Comparison of ENCODE assay signal across 1 cellular context in genomic region chr1:30982431-30982830, GRCh38.
TF ChIP-seq lines count a peak whose summit lies in the region.

No MANE protein-coding gene starts in this region.

TF ChIP-seq in HepG2, 621 proteins besides CTCF, POLR2A, EP300 and RAD21 (continued from another document):
- no peak for TF ChIP-seq CSRNP1 (CRISPR knock-in tag; IDR thresholded peaks at IDR 0.05)
